29 cellular contexts compared by ENCODE assay signal in genomic region chr3:128461731-128462130, GRCh38. TPM values are rescaled to one million over a fixed set of nuclear protein-coding genes. Genes with fewer than 3 reads are reported as not detected.
"Had no signal": no experiment of that assay in that cellular context is flagged by ENCODE, and none has a peak within 500 bp of the region (broad histone marks: within the 10 kb centered on the region; RNA-seq: fewer than 3 reads in every experiment).

No MANE protein-coding gene starts in this region.

- H3K9me3 ChIP-seq: left ventricle myocardium inferior, transverse colon, vagina had no signal

- H3K4me3 Mint-ChIP-seq: activated CD4-positive, alpha-beta memory T cell treated with anti-CD3 and anti-CD28 coated beads for 36 hours; brain; mesothelial cell of epicardium; naive thymus-derived CD8-positive, alpha-beta T cell; neural progenitor cell; stimulated activated naive B cell treated with anti-CD40 and anti-IgM and Interleukin-4, amounts not matched to agents 10 μg/mL and 1 μg/mL and 100 μg/mL, for 72 hours had no signal

- H3K27ac Mint-ChIP-seq: activated CD4-positive, alpha-beta memory T cell treated with anti-CD3 and anti-CD28 coated beads for 36 hours; brain; mesothelial cell of epicardium; neural progenitor cell; progenitor cell of endocrine pancreas; stimulated activated naive B cell treated with anti-CD40 and anti-IgM and Interleukin-4, amounts not matched to agents 10 μg/mL and 1 μg/mL and 100 μg/mL, for 72 hours had no signal

- H3K36me3 ChIP-seq: left ventricle myocardium inferior, neural progenitor cell, transverse colon, vagina had no signal

- H3K9ac ChIP-seq: neural progenitor cell had no signal

- DNase-seq: activated CD4-positive, alpha-beta memory T cell treated with anti-CD3 and anti-CD28 coated beads for 36 hours; activated CD4-positive, alpha-beta T cell treated with anti-CD3 and anti-CD28 coated beads for 4 hours; activated CD4-positive, CD25-positive, alpha-beta regulatory T cell; activated gamma-delta T cell; activated naive CD4-positive, alpha-beta T cell treated with anti-CD3 and anti-CD28 coated beads, Interleukin-2, amount 50 U/mL, for 16 hours; anterior cingulate cortex; caudate nucleus; dermis blood vessel endothelial cell; effector CD8-positive, alpha-beta T cell; foreskin melanocyte; hippocampal formation; left ventricle myocardium inferior; naive thymus-derived CD8-positive, alpha-beta T cell; retina; stimulated activated CD4-positive, alpha-beta T cell treated with anti-CD3 and anti-CD28 coated beads, Interleukin-2, amount 100 ng/mL, for 48 hours; stimulated activated CD8-positive, alpha-beta memory T cell treated with anti-CD3 and anti-CD28 coated beads, Interleukin-4, amount 100 ng/mL, for 48 hours; stimulated activated naive B cell treated with anti-CD40 and anti-IgM and Interleukin-4, amounts not matched to agents 10 μg/mL and 1 μg/mL and 100 μg/mL, for 72 hours; T1000; transverse colon had no signal

- H2AFZ ChIP-seq: neural progenitor cell had no signal

- H3K27me3 ChIP-seq: transverse colon, vagina had no signal

- ATAC-seq: esophagus mucosa; naive thymus-derived CD8-positive, alpha-beta T cell; stimulated activated naive B cell treated with anti-CD40 and anti-IgM and Interleukin-4, amounts not matched to agents 10 μg/mL and 1 μg/mL and 100 μg/mL, for 72 hours had no signal

- H3K27ac ChIP-seq: left ventricle myocardium inferior, neural progenitor cell, transverse colon, vagina had no signal

- H3K4me2 ChIP-seq: neural progenitor cell had no signal

- FAIRE-seq: endothelial cell of umbilical vein had no signal

- H3K9me3 Mint-ChIP-seq: activated CD4-positive, alpha-beta memory T cell treated with anti-CD3 and anti-CD28 coated beads for 36 hours; mesothelial cell of epicardium; naive thymus-derived CD8-positive, alpha-beta T cell; neural progenitor cell; stimulated activated naive B cell treated with anti-CD40 and anti-IgM and Interleukin-4, amounts not matched to agents 10 μg/mL and 1 μg/mL and 100 μg/mL, for 72 hours had no signal

- H3K4me1 Mint-ChIP-seq: stimulated activated naive B cell treated with anti-CD40 and anti-IgM and Interleukin-4, amounts not matched to agents 10 μg/mL and 1 μg/mL and 100 μg/mL, for 72 hours had no signal

- H3K4me1 ChIP-seq: transverse colon, vagina had no signal

- H3K36me3 Mint-ChIP-seq: activated CD4-positive, alpha-beta memory T cell treated with anti-CD3 and anti-CD28 coated beads for 36 hours; brain; mesothelial cell of epicardium; naive thymus-derived CD8-positive, alpha-beta T cell; neural progenitor cell; stimulated activated naive B cell treated with anti-CD40 and anti-IgM and Interleukin-4, amounts not matched to agents 10 μg/mL and 1 μg/mL and 100 μg/mL, for 72 hours had no signal

- H3K4me3 ChIP-seq: left ventricle myocardium inferior, neural progenitor cell, transverse colon, vagina had no signal

RNA-seq across cellular contexts. Expression of gene DNAJB8, which starts 5.0 kb away (rescaled TPM):
- total RNA-seq: activated CD4-positive, alpha-beta memory T cell treated with anti-CD3 and anti-CD28 coated beads for 36 hours; dermis blood vessel endothelial cell; endothelial cell of umbilical vein; esophagus mucosa; left ventricle myocardium inferior; lung microvascular endothelial cell; mesothelial cell of epicardium; naive thymus-derived CD8-positive, alpha-beta T cell; osteoblast; progenitor cell of endocrine pancreas; temporal lobe; transverse colon; vagina had no signal
- polyA plus RNA-seq: endothelial cell of umbilical vein; naive thymus-derived CD8-positive, alpha-beta T cell had no signal

RNA-seq across cellular contexts. Expression of gene GATA2, which starts 31.3 kb away (rescaled TPM):
- total RNA-seq: activated CD4-positive, alpha-beta memory T cell treated with anti-CD3 and anti-CD28 coated beads for 36 hours; naive thymus-derived CD8-positive, alpha-beta T cell had no signal
- polyA plus RNA-seq: naive thymus-derived CD8-positive, alpha-beta T cell had no signal
